ENCODE assay signal across 8 cellular contexts in the genomic region with DNA sequence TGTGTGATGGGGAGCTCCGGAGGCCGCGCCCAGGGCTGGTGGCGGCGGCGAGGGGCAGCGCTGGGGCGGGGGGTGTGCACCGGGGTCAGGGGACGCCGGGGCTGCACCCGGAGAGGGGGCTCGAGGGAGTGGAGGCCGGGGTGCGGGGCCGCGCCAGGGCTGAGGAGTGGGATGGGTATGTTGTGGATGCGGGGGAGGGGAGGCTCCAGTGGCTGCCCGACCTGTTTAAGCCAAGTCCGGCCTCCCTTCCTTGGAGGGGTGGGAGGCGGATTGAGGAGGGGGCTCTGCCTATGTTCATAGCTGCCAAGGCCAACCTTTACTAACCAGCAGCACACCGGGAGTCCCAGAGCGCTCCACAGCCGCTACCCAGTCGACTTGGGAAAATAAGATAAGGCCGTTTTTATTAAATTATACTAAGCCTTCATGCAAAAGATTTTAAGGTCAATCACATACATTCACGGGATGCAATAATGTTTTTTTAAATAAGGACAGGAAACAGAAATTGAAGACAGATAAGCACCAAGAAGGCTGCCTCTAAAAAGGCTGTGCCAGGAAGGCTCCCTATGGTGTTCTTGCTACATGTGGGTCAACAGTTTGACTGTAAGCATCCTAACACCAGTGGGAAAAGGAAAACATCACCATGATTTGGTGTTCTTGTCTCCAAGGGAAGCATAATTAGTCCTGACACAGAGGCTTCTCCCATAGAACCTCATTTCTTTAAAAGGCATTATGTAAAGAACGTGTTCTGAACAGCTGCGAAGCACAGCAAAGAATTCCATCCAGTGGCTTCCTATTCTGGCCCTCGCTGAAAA. TPM values are rescaled to one million over a fixed set of nuclear protein-coding genes. Genes with fewer than 3 reads are reported as not detected.
DNase-seq lines count a peak whose midpoint lies in the region; ATAC-seq and TF ChIP-seq lines count a peak whose summit lies in the region.

No MANE protein-coding gene starts in this region.

- CTCF ChIA-PET in PC-9 (lab: Charles Lee), result interaction anchor here (0.6 to 0.8 kb wide), 2 partner anchors 22 to 113 kb away, joined by 8 to 10 read pairs; no protein-coding TSS in a partner anchor

- no peaks in the 10 kb centered on the region for H3K9me3 ChIP-seq in PC-9 (ENCODE audit: insufficient read depth, low read depth)
- H3K9me3 ChIP-seq in endocrine pancreas (ENCODE audit: control insufficient read depth, low read length), result no peaks in the 10 kb centered on the region
- no peaks in the 10 kb centered on the region for H3K9me3 ChIP-seq in neural cell (ENCODE audit: low read length)

- H3K4me1 ChIP-seq in PC-9 (replicated peaks; ENCODE audit: insufficient read depth) (peaks cover 14% of the 10 kb centered on the region; the same call in 1 of the 2 replicates), endocrine pancreas (ENCODE audit: control insufficient read depth, insufficient read depth, low read length) (no peaks in the 10 kb centered on the region)

- H3K9me2 ChIP-seq in PC-9 (ENCODE audit: insufficient read depth) (no peaks in the 10 kb centered on the region), neural cell (ENCODE audit: insufficient read depth, low read length) (no peaks in the 10 kb centered on the region)

- peak overlapping the region; percentile 54; the same call in 1 of the 2 replicates for H3K4me3 ChIP-seq in PC-9
- peak overlapping the region; percentile 66 for H3K4me3 ChIP-seq in endocrine pancreas (ENCODE audit: control insufficient read depth, insufficient read depth, low read length)
- H3K4me3 ChIP-seq in neural cell (ENCODE audit: low read length), result peak overlapping the region; percentile 66

- TF ChIP-seq RAD21 in neural cell (conservative IDR thresholded peaks at IDR 0.05), result no peak

- POLR2A ChIA-PET in PC-9 (lab: Charles Lee; ENCODE audit: unreplicated experiment), result interaction anchor here (0.6 to 0.7 kb wide), 4 partner anchors 10 to 512 kb away, joined by 3 to 10 read pairs (median 6); no protein-coding TSS in a partner anchor

- TSS peak; percentile 56 for BruUV-seq in PC-9 (replicated peaks; lab: Mats Ljungman, UMichigan)

- peak overlapping the region; percentile 48 for H3K9ac ChIP-seq in endocrine pancreas (ENCODE audit: control insufficient read depth, insufficient read depth, low read length)
- peak overlapping the region; percentile 72 for H3K9ac ChIP-seq in neural cell (ENCODE audit: low read length)

- no peaks in the 10 kb centered on the region for H4K20me1 ChIP-seq in PC-9 (ENCODE audit: insufficient read depth)
- H4K20me1 ChIP-seq in neural cell (ENCODE audit: insufficient read depth), result no peaks in the 10 kb centered on the region

- no peak for TF ChIP-seq CTCF in PC-9 (conservative IDR thresholded peaks at IDR 0.05)
- TF ChIP-seq CTCF in neural cell (IDR thresholded peaks at IDR 0.05; ENCODE audit: poor library complexity, severe bottlenecking), result no peak

- H2AFZ ChIP-seq in PC-9, result peak overlapping the region; percentile 69; the same call in 1 of the 2 replicates
- peak overlapping the region; percentile 51 for H2AFZ ChIP-seq in neural cell (ENCODE audit: low read depth, low read length)

- intact Hi-C loops in PC-9 (cut with micrococcal nuclease; ENCODE audit: unreplicated experiment), result loop anchor here (2.0 kb wide), 1 partner anchor 22 kb away; no protein-coding TSS in a partner anchor

- peaks cover 14% of the 10 kb centered on the region; the same call in 1 of the 2 replicates for H3K79me2 ChIP-seq in PC-9 (ENCODE audit: low read depth)
- H3K79me2 ChIP-seq in neural cell (replicated peaks; ENCODE audit: insufficient read depth, low read length), result no peaks in the 10 kb centered on the region

- H3F3A ChIP-seq in PC-9 (ENCODE audit: insufficient read depth, low read depth) (peaks cover 13% of the 10 kb centered on the region; the same call in 1 of the 2 replicates), neural cell (ENCODE audit: insufficient read depth, low read length, poor library complexity, severe bottlenecking) (peaks cover 5% of the 10 kb centered on the region)

- TF ChIP-seq EP300 in neural cell (conservative IDR thresholded peaks at IDR 0.05; ENCODE audit: poor library complexity, severe bottlenecking), result no peak

- peak; percentile 23 for ATAC-seq in HG02840 (IDR thresholded peaks at IDR 0.05; ENCODE audit: low FRiP score, unreplicated experiment)

- H3K4me2 ChIP-seq in PC-9 (peak overlapping the region; percentile 79), neural cell (ENCODE audit: low read length) (peak overlapping the region; percentile 67)

- no peaks in the 10 kb centered on the region for H3K36me3 ChIP-seq in PC-9 (ENCODE audit: low read depth)
- no peaks in the 10 kb centered on the region for H3K36me3 ChIP-seq in endocrine pancreas (ENCODE audit: control insufficient read depth, insufficient read depth, low read length)
- no peaks in the 10 kb centered on the region for H3K36me3 ChIP-seq in neural cell (ENCODE audit: insufficient read depth, low read length)

- peak overlapping the region; percentile 39; the same call in 1 of the 2 replicates for H3K27ac ChIP-seq in PC-9
- H3K27ac ChIP-seq in neural cell (ENCODE audit: low read length), result peak overlapping the region; percentile 58

- no peaks in the 10 kb centered on the region for H3K27me3 ChIP-seq in PC-9 (ENCODE audit: insufficient read depth, low read depth)
- no peaks in the 10 kb centered on the region for H3K27me3 ChIP-seq in endocrine pancreas (ENCODE audit: control insufficient read depth, insufficient read depth, low read length)
- H3K27me3 ChIP-seq in neural cell (ENCODE audit: insufficient read depth, low read depth, low read length), result no peaks in the 10 kb centered on the region

- DNase-seq in NCI-H510A treated with DMSO at 0.1 percent for 48 hours (lab: John Stamatoyannopoulos, UW) (peak; percentile 31), NCI-H510A (lab: John Stamatoyannopoulos, UW) (no peak), PC-9 (no peak), epidermal melanocyte (ENCODE audit: insufficient read length, low spot score) (no peak), NCI-H187 treated with DMSO at 0.1 percent for 48 hours (lab: John Stamatoyannopoulos, UW) (no peak)

TF ChIP-seq in neural cell, 6 proteins besides CTCF, POLR2A, EP300 and RAD21:
- no peak for TF ChIP-seq EZH2 (IDR thresholded peaks at IDR 0.05; ENCODE audit: borderline replicate concordance, insufficient read depth, low read length, poor library complexity, severe bottlenecking)
- no peak for TF ChIP-seq MXI1 (conservative IDR thresholded peaks at IDR 0.05; ENCODE audit: poor library complexity, severe bottlenecking)
- TF ChIP-seq, protein P1, sequence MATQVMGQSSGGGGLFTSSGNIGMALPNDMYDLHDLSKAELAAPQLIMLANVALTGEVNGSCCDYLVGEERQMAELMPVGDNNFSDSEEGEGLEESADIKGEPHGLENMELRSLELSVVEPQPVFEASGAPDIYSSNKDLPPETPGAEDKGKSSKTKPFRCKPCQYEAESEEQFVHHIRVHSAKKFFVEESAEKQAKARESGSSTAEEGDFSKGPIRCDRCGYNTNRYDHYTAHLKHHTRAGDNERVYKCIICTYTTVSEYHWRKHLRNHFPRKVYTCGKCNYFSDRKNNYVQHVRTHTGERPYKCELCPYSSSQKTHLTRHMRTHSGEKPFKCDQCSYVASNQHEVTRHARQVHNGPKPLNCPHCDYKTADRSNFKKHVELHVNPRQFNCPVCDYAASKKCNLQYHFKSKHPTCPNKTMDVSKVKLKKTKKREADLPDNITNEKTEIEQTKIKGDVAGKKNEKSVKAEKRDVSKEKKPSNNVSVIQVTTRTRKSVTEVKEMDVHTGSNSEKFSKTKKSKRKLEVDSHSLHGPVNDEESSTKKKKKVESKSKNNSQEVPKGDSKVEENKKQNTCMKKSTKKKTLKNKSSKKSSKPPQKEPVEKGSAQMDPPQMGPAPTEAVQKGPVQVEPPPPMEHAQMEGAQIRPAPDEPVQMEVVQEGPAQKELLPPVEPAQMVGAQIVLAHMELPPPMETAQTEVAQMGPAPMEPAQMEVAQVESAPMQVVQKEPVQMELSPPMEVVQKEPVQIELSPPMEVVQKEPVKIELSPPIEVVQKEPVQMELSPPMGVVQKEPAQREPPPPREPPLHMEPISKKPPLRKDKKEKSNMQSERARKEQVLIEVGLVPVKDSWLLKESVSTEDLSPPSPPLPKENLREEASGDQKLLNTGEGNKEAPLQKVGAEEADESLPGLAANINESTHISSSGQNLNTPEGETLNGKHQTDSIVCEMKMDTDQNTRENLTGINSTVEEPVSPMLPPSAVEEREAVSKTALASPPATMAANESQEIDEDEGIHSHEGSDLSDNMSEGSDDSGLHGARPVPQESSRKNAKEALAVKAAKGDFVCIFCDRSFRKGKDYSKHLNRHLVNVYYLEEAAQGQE (IDR thresholded peaks at IDR 0.05; ENCODE audit: borderline replicate concordance), result no peak

RNA-seq across cellular contexts. Expression of a gene that starts 0.6 kb away (rescaled TPM):
- total RNA-seq in PC-9 (2021), result 21.6 and 22.1 TPM in 2 replicates
- polyA plus RNA-seq in neural cell, result 11.5 and 12.1 TPM in 2 replicates
- 30.7 and 41.8 TPM in 2 replicates for polyA minus RNA-seq in neural cell

RNA-seq across cellular contexts. Expression of a gene that starts 39.5 kb away (rescaled TPM):
- total RNA-seq in PC-9 (2021), result 0.17 TPM in 1 of 2 replicates, not detected in the other
- polyA plus RNA-seq in neural cell, result 0.24 and 0.76 TPM in 2 replicates
- 0.35 TPM in 1 of 2 replicates, not detected in the other for polyA minus RNA-seq in neural cell
